Comparison of ENCODE assay signal across 12 cellular contexts in genomic region chr14:91250912-91251311, GRCh38. TPM values are rescaled to one million over a fixed set of nuclear protein-coding genes. Genes with fewer than 3 reads are reported as not detected.
DNase-seq lines count a peak whose midpoint lies in the region; ATAC-seq and TF ChIP-seq lines count a peak whose summit lies in the region.
"Had no signal": no experiment of that assay in that cellular context is flagged by ENCODE, and none has a peak within 500 bp of the region (broad histone marks: within the 10 kb centered on the region; RNA-seq: fewer than 3 reads in every experiment).

No MANE protein-coding gene starts in this region.

- no peak for ATAC-seq in PC-3
- ATAC-seq: GM23338 had no signal

- H3K36me3 ChIP-seq in A673 (ENCODE audit: insufficient read depth, low read length, poor library complexity, severe bottlenecking) (no peaks in the 10 kb centered on the region), Peyer's patch (no peaks in the 10 kb centered on the region), PC-3 (ENCODE audit: low read depth, low read length) (no peaks in the 10 kb centered on the region)

- H3K4me2 ChIP-seq in PC-3 (ENCODE audit: low read length) = no peak overlapping the region
- H3K4me2 ChIP-seq: GM23338 had no signal

- peak; percentile 54 for DNase-seq in A673 (ENCODE audit: low spot score)
- peak; percentile 98 for DNase-seq in DMS79 treated with DMSO at 0.1 percent for 48 hours (lab: John Stamatoyannopoulos, UW)
- DNase-seq in Peyer's patch = no peak
- peak; percentile 64 for DNase-seq in islet precursor cell
- no peak for DNase-seq in PC-3
- no peak for DNase-seq in epidermal melanocyte (ENCODE audit: insufficient read length, low spot score)
- DNase-seq in dermis blood vessel endothelial cell = no peak
- DNase-seq in RPMI8226 = no peak
- DNase-seq: kidney had no signal

- no peak overlapping the region for H2AFZ ChIP-seq in PC-3 (ENCODE audit: low read length)
- H2AFZ ChIP-seq: GM23338 had no signal

- no peaks in the 10 kb centered on the region for H4K20me1 ChIP-seq in PC-3 (ENCODE audit: low read length)

- H3K79me2 ChIP-seq in PC-3 (ENCODE audit: low read length) = no peaks in the 10 kb centered on the region

- peaks cover 9% of the 10 kb centered on the region for H3K4me1 ChIP-seq in A673 (ENCODE audit: insufficient read depth, low read length, poor library complexity, severe bottlenecking)
- H3K4me1 ChIP-seq in Peyer's patch = peaks cover 5 to 36% (median 29%) of the 10 kb centered on the region in 4 donors
- peaks cover 19% of the 10 kb centered on the region for H3K4me1 ChIP-seq in PC-3 (ENCODE audit: insufficient read depth, low read length)

- intact Hi-C loops in A673 (cut with micrococcal nuclease; ENCODE audit: unreplicated experiment) = no loop called here
- intact Hi-C loops in PC-3 (cut with micrococcal nuclease) = loop anchor here (1.0 kb wide), 1 partner anchor 22 kb away; no protein-coding TSS in a partner anchor

- TF ChIP-seq POLR2A in Peyer's patch (IDR thresholded peaks at IDR 0.05) = no peak

- H3K27me3 ChIP-seq in A673 (replicated peaks; ENCODE audit: insufficient read depth, low read depth, low read length, poor library complexity) (no peaks in the 10 kb centered on the region), Peyer's patch (no peaks in the 10 kb centered on the region), PC-3 (ENCODE audit: low read length) (no peaks in the 10 kb centered on the region)

- no peak overlapping the region for H3K9ac ChIP-seq in PC-3 (ENCODE audit: low read length)

- H3K27ac ChIP-seq in A673 (ENCODE audit: low read depth, low read length, poor library complexity, severe bottlenecking) (no peak overlapping the region), Peyer's patch (peak overlapping the region; percentile 44 to 77 (median 68)), PC-3 (ENCODE audit: low read length) (no peak overlapping the region)
- H3K27ac ChIP-seq: epithelial cell of prostate had no signal

- POLR2A ChIA-PET in A673 (lab: Charles Lee; ENCODE audit: low non-redundant PET) (interaction anchor here (0.7 kb wide), 1 partner anchor 338 kb away, joined by 3 read pairs; no protein-coding TSS in a partner anchor), PC-3 (lab: Charles Lee; ENCODE audit: unreplicated experiment) (no interaction called here)

- H3K9me3 ChIP-seq in A673 (ENCODE audit: low read depth, low read length, poor library complexity, severe bottlenecking) = no peaks in the 10 kb centered on the region
- H3K9me3 ChIP-seq in Peyer's patch = no peaks in the 10 kb centered on the region
- H3K9me3 ChIP-seq in PC-3 (ENCODE audit: low read length) = no peaks in the 10 kb centered on the region

- CTCF ChIA-PET in A673 (lab: Charles Lee) (no interaction called here), PC-3 (lab: Charles Lee) (no interaction called here)

- no peaks in the 10 kb centered on the region for H3K9me2 ChIP-seq in PC-3 (replicated peaks; ENCODE audit: low read length)

- H3K4me3 ChIP-seq in A673 (ENCODE audit: low read depth, low read length, poor library complexity, severe bottlenecking) = no peak overlapping the region
- no peak overlapping the region for H3K4me3 ChIP-seq in Peyer's patch
- H3K4me3 ChIP-seq in PC-3 (ENCODE audit: low read length) = no peak overlapping the region
- H3K4me3 ChIP-seq: GM23338 had no signal

- no TSS peak for BruUV-seq in A673 (replicated peaks; lab: Mats Ljungman, UMichigan)
- BruUV-seq in PC-3 (replicated peaks; lab: Mats Ljungman, UMichigan) = no TSS peak

- no peak for TF ChIP-seq CTCF in A673 (conservative IDR thresholded peaks at IDR 0.05; ENCODE audit: low read depth, low read length)
- no peak for TF ChIP-seq CTCF in Peyer's patch (IDR thresholded peaks at IDR 0.05)
- no peak for TF ChIP-seq CTCF in PC-3 (conservative IDR thresholded peaks at IDR 0.05; ENCODE audit: low read depth, low read length)

- H3F3A ChIP-seq in PC-3 (ENCODE audit: low read length, unreplicated experiment) = no peaks in the 10 kb centered on the region

RNA-seq across cellular contexts. Expression of gene GPR68, which starts 6.4 kb away (rescaled TPM):
- 0.15 and 0.30 TPM in 2 replicates for total RNA-seq in A673 (2021)
- total RNA-seq in Peyer's patch = 1 to 10 TPM in 2 of 4 donors, not detected in 2; 1.5 to 1.7 TPM
- 0.35 and 1.5 TPM in 2 replicates for total RNA-seq in PC-3 (2014; rRNA removed)
- 0.74 and 1.2 TPM in 2 replicates for total RNA-seq in dermis blood vessel endothelial cell
- total RNA-seq: NCI-H460 had no signal

Comparison
In these comparisons a context has a peak if more than half of its experiments do, and no peak if none do; other contexts are left out.
1. DNase-seq: peak in A673 (single experiment), DMS79 treated with DMSO at 0.1 percent for 48 hours (single experiment) and islet precursor cell (single experiment); none in Peyer's patch (0 of 3), PC-3 (single experiment), epidermal melanocyte (single experiment), dermis blood vessel endothelial cell (single experiment) and RPMI8226 (single experiment).
2. H3K27ac ChIP-seq: peak in Peyer's patch (4 of 4); none in A673 (single experiment) and PC-3 (single experiment).